17 cellular contexts compared by ENCODE assay signal in the genomic region with DNA sequence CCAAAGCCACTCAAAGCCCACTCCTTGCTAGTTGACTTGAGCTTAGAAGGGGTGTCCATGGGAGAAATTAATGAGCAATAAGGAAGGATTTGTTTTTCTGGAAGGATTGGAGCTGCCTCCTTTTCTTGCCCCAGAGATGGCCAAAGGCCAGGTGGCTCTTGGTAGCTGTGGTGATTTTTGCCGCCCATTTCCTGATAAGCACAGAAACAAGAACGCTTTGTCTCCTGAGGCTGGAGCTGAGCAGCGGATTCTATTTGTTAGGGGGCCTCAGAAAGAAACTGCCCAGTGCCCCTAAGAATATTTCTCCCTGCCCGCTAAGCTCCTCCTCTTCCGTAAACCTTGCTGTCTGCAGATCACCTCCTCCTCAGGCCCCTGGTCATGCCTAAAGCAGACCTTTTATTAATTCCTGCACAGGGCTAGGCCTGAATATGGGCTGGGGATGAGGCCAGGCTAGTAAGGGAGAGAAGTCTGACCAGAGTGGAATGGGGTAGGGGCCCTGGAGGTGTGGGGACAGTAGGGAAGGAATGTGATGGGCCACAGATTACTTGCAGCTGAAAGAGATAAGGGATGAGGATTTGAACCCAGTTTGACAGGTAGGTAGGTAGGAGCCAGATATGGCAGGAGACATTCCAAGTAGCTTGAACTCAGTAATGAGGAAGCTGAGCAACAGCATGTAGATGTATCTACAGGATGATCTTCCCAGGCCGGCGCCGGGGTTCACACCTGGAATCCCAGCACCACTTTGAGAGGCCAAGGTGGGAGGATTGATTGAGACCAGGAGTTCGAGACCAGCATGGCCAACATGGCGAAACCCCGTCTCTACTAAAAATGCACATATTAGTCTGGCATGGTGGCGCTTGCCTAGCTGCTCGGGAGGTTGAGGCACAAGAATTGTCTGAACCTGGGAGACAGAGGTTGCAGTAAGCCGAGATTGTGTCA.
DNase-seq lines count a peak whose midpoint lies in the region; ATAC-seq and TF ChIP-seq lines count a peak whose summit lies in the region.
"Had no signal": no experiment of that assay in that cellular context is flagged by ENCODE, and none has a peak within 500 bp of the region (broad histone marks: within the 10 kb centered on the region; RNA-seq: fewer than 3 reads in every experiment).

No MANE protein-coding gene starts in this region.

- H3K27ac Mint-ChIP-seq in T-helper 17 cell (no peak overlapping the region), neural crest cell (ENCODE audit: unreplicated experiment) (peak overlapping the region; percentile 36)

- H3K27ac ChIP-seq in gastroesophageal sphincter (peak overlapping the region in 3 of 4 donors; percentile 37 to 46 (median 38)), transverse colon (peak overlapping the region; percentile 48 to 64 (median 54))
- H3K27ac ChIP-seq: hepatocyte, psoas muscle had no signal

- H3K4me1 Mint-ChIP-seq in T-helper 17 cell, result no peaks in the 10 kb centered on the region
- H3K4me1 Mint-ChIP-seq in neural crest cell, result peaks cover 25% of the 10 kb centered on the region

- H3K27me3 Mint-ChIP-seq in T-helper 17 cell (peaks cover 13% of the 10 kb centered on the region), neural crest cell (ENCODE audit: low read depth) (no peaks in the 10 kb centered on the region)

- WGBS in gastroesophageal sphincter (ENCODE audit: low coverage in 1 of 2), 2 donors, result 80 to 91% methylated on average over 4 to 8 of the region's 14 CpGs
- WGBS in transverse colon (ENCODE audit: low coverage in 1 of 2), 2 donors, result 40 to 83% methylated on average over 1 to 14 of the region's 14 CpGs

- H3K9me3 ChIP-seq in T-helper 17 cell (ENCODE audit: control insufficient read depth, low read length, poor library complexity, severe bottlenecking) (no peaks in the 10 kb centered on the region), gastroesophageal sphincter (no peaks in the 10 kb centered on the region), transverse colon (no peaks in the 10 kb centered on the region)
- H3K9me3 ChIP-seq: psoas muscle had no signal

- no peaks in the 10 kb centered on the region for H3K36me3 Mint-ChIP-seq in T-helper 17 cell (ENCODE audit: low read depth)
- H3K36me3 Mint-ChIP-seq in neural crest cell (ENCODE audit: low read depth), result no peaks in the 10 kb centered on the region

- in situ Hi-C loops in transverse colon (cut with MboI; ENCODE audit: low pct_ligation_motif_present in 1 of 4, low pct_unique_long_range_greater_than_20kb in 1 of 4, low sequenced_read_pairs in 3 of 4), result no loop called here

- H3K27me3 ChIP-seq in gastroesophageal sphincter (no peaks in the 10 kb centered on the region), transverse colon (no peaks in the 10 kb centered on the region)
- H3K27me3 ChIP-seq: hepatocyte had no signal

- TF ChIP-seq EP300 in gastroesophageal sphincter (IDR thresholded peaks at IDR 0.05), result no peak
- TF ChIP-seq EP300 in transverse colon (IDR thresholded peaks at IDR 0.05; ENCODE audit: low read depth), result no peak

- TF ChIP-seq CTCF in gastroesophageal sphincter (IDR thresholded peaks at IDR 0.05), result no peak
- TF ChIP-seq CTCF in neural crest cell (conservative IDR thresholded peaks at IDR 0.05), result no peak
- no peak for TF ChIP-seq CTCF in transverse colon (IDR thresholded peaks at IDR 0.05)

- TF ChIP-seq POLR2A in gastroesophageal sphincter (IDR thresholded peaks at IDR 0.05), result no peak
- TF ChIP-seq POLR2A in transverse colon (IDR thresholded peaks at IDR 0.05), result no peak

- ATAC-seq in T-helper 17 cell (no peak), gastroesophageal sphincter (no peak), GM19397 (IDR thresholded peaks at IDR 0.05; ENCODE audit: unreplicated experiment) (no peak), HG02884 (IDR thresholded peaks at IDR 0.05; ENCODE audit: unreplicated experiment) (no peak)

- peak overlapping the region; percentile 5 for H3K4me3 Mint-ChIP-seq in T-helper 17 cell
- H3K4me3 Mint-ChIP-seq in neural crest cell, result no peak overlapping the region

- intact Hi-C loops in transverse colon (cut with DNase I; ENCODE audit: low total_unique reads), result no loop called here

- H3K4me1 ChIP-seq in gastroesophageal sphincter (peaks cover 7 to 42% (median 19%) of the 10 kb centered on the region in 3 donors), transverse colon (peaks cover 14 to 36% (median 18%) of the 10 kb centered on the region in 4 donors)

- H3K36me3 ChIP-seq in gastroesophageal sphincter, result peaks cover 0 to 39% of the 10 kb centered on the region in 2 donors
- peaks cover 0 to under 1% (median 0%) of the 10 kb centered on the region in 4 donors for H3K36me3 ChIP-seq in transverse colon

- no peak for DNase-seq in T-helper 17 cell
- DNase-seq in neural crest cell (ENCODE audit: low read depth, low spot score), result no peak
- peak; percentile 62 for DNase-seq in transverse colon
- DNase-seq in midbrain (lab: John Stamatoyannopoulos, UW), result no peak
- no peak for DNase-seq in activated naive CD4-positive, alpha-beta T cell treated with anti-CD3 and anti-CD28 coated beads, Interleukin-2, amount 50 U/mL, for 16 hours
- DNase-seq: activated CD4-positive, CD25-positive, alpha-beta regulatory T cell; COR-L47; mesendoderm; NCI-H1092 treated with DMSO at 0.1 percent for 48 hours; NCI-H524 treated with DMSO at 0.1 percent for 48 hours; psoas muscle; SHP77; stimulated activated naive CD4-positive, alpha-beta T cell had no signal

- H3K9me3 Mint-ChIP-seq in neural crest cell, result no peaks in the 10 kb centered on the region

- H3K4me3 ChIP-seq in gastroesophageal sphincter (no peak overlapping the region), transverse colon (no peak overlapping the region)
- H3K4me3 ChIP-seq: hepatocyte, psoas muscle had no signal
